In the genomic region with DNA sequence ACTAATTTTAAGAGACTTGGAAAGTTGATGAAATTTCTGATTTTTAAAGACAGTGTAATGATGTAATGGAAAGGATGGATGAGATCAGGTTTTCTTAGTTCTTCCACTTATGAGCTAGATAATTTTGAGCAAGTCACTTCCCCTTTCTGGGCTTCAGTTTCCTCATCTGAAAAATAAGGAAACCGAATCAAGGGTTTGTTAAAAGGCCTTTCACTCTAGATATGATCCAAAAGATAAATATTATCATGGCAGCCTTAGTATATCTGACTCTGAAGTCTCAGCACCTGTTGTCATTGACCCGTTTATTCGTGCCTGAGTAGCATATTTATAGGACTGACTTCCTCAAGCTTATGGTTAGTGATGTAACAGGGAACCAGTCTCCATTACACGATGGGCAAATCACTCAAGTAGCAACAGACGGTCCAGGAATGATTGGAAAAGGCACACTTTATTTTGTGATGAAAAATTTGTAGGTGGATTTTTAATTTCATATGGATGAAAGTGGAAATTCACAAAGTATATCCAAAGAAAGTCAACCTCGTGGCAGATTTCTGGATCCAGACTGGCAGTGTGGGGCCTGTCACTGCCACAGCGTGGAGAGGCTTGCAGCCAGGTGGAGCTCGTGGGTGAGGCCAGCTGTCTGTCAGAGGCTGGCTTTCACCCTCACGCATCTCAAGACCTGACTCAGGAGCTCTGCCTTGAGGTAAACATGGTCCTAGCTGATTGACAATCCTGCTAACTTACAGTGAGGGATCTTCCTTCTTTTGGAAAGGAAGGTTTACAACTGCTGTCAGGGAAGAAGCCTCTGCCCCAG, we compare ENCODE assay signal across 1 cellular context.
TF ChIP-seq lines count a peak whose summit lies in the region.

No MANE protein-coding gene starts in this region.

TF ChIP-seq in WTC11, 78 proteins besides CTCF, POLR2A, EP300 and RAD21 (continued from another document):
- TF ChIP-seq, protein P1, sequence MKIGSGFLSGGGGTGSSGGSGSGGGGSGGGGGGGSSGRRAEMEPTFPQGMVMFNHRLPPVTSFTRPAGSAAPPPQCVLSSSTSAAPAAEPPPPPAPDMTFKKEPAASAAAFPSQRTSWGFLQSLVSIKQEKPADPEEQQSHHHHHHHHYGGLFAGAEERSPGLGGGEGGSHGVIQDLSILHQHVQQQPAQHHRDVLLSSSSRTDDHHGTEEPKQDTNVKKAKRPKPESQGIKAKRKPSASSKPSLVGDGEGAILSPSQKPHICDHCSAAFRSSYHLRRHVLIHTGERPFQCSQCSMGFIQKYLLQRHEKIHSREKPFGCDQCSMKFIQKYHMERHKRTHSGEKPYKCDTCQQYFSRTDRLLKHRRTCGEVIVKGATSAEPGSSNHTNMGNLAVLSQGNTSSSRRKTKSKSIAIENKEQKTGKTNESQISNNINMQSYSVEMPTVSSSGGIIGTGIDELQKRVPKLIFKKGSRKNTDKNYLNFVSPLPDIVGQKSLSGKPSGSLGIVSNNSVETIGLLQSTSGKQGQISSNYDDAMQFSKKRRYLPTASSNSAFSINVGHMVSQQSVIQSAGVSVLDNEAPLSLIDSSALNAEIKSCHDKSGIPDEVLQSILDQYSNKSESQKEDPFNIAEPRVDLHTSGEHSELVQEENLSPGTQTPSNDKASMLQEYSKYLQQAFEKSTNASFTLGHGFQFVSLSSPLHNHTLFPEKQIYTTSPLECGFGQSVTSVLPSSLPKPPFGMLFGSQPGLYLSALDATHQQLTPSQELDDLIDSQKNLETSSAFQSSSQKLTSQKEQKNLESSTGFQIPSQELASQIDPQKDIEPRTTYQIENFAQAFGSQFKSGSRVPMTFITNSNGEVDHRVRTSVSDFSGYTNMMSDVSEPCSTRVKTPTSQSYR (CRISPR knock-in tag; IDR thresholded peaks at IDR 0.05): no peak
- TF ChIP-seq, protein P2, sequence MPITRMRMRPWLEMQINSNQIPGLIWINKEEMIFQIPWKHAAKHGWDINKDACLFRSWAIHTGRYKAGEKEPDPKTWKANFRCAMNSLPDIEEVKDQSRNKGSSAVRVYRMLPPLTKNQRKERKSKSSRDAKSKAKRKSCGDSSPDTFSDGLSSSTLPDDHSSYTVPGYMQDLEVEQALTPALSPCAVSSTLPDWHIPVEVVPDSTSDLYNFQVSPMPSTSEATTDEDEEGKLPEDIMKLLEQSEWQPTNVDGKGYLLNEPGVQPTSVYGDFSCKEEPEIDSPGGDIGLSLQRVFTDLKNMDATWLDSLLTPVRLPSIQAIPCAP (CRISPR knock-in tag; IDR thresholded peaks at IDR 0.05): no peak
